ENCODE assay signal across 28 cellular contexts in the genomic region with DNA sequence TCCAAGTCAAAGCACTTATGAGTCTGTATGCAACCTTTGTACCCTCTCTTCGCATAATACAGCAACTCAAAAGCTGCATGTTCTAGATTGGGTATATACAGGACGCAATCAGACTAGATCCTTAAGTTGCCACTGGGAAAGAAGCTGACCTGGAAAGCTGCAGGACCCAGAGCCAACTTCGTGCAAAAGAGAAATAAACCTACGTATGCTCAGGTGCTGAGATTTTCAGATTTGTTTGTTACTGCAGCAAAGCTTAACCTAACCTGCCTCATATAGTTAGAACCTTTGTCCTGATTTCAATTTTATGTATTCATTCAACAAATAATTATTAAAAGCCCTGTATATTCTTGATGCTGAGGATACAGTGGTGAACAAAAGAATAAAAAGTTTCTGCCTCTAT.
"Had no signal": no experiment of that assay in that cellular context is flagged by ENCODE, and none has a peak within 500 bp of the region (broad histone marks: within the 10 kb centered on the region; RNA-seq: fewer than 3 reads in every experiment).

No MANE protein-coding gene starts in this region.

- H3K27me3 ChIP-seq: stomach, suprapubic skin, testis, thyroid gland, tibial artery, tibial nerve, transverse colon, upper lobe of left lung, upper lobe of right lung, uterus, vagina had no signal

- FAIRE-seq: urothelium cell line had no signal

- H3K36me3 Mint-ChIP-seq: stimulated activated effector memory CD8-positive, alpha-beta T cell treated with anti-CD3 and anti-CD28 coated beads, Interleukin-12 subunit alpha, Interleukin-12 subunit beta, amount 100 ng/mL, for 72 hours; stimulated activated memory B cell treated with anti-CD40 and anti-IgM and Interleukin-4, amounts not matched to agents 10 μg/mL and 1 μg/mL and 100 μg/mL, for 72 hours; stimulated activated naive B cell treated with anti-CD40 and anti-IgM and Interleukin-4, amounts not matched to agents 10 μg/mL and 1 μg/mL and 100 μg/mL, for 72 hours had no signal

- H3K4me1 Mint-ChIP-seq: stimulated activated effector memory CD8-positive, alpha-beta T cell treated with anti-CD3 and anti-CD28 coated beads, Interleukin-12 subunit alpha, Interleukin-12 subunit beta, amount 100 ng/mL, for 72 hours; stimulated activated memory B cell treated with anti-CD40 and anti-IgM and Interleukin-4, amounts not matched to agents 10 μg/mL and 1 μg/mL and 100 μg/mL, for 72 hours; stimulated activated naive B cell treated with anti-CD40 and anti-IgM and Interleukin-4, amounts not matched to agents 10 μg/mL and 1 μg/mL and 100 μg/mL, for 72 hours; stimulated activated naive CD8-positive, alpha-beta T cell treated with anti-CD3 and anti-CD28 coated beads, Interleukin-15, amount 100 ng/mL, for 72 hours had no signal

- ATAC-seq: stimulated activated effector memory CD8-positive, alpha-beta T cell treated with anti-CD3 and anti-CD28 coated beads, Interleukin-12 subunit alpha, Interleukin-12 subunit beta, amount 100 ng/mL, for 72 hours; stimulated activated memory B cell treated with anti-CD40 and anti-IgM and Interleukin-4, amounts not matched to agents 10 μg/mL and 1 μg/mL and 100 μg/mL, for 72 hours; stimulated activated naive B cell treated with anti-CD40 and anti-IgM and Interleukin-4, amounts not matched to agents 10 μg/mL and 1 μg/mL and 100 μg/mL, for 72 hours; stimulated activated naive CD8-positive, alpha-beta T cell treated with anti-CD3 and anti-CD28 coated beads, Interleukin-15, amount 100 ng/mL, for 72 hours; stimulated activated naive CD8-positive, alpha-beta T cell treated with anti-CD3 and anti-CD28 coated beads, Interleukin-15, Interleukin-2, amounts not matched to agents 100 U/mL and 50 U/mL, for 24 hours; upper lobe of right lung had no signal

- H3K27ac ChIP-seq: stomach, suprapubic skin, testis, thoracic aorta, thyroid gland, tibial artery, tibial nerve, transverse colon, upper lobe of left lung, upper lobe of right lung, uterus, vagina had no signal

- H3K4me3 Mint-ChIP-seq: stimulated activated effector memory CD8-positive, alpha-beta T cell treated with anti-CD3 and anti-CD28 coated beads, Interleukin-12 subunit alpha, Interleukin-12 subunit beta, amount 100 ng/mL, for 72 hours; stimulated activated memory B cell treated with anti-CD40 and anti-IgM and Interleukin-4, amounts not matched to agents 10 μg/mL and 1 μg/mL and 100 μg/mL, for 72 hours; stimulated activated naive B cell treated with anti-CD40 and anti-IgM and Interleukin-4, amounts not matched to agents 10 μg/mL and 1 μg/mL and 100 μg/mL, for 72 hours; stimulated activated naive CD8-positive, alpha-beta T cell treated with anti-CD3 and anti-CD28 coated beads, Interleukin-15, amount 100 ng/mL, for 72 hours; stimulated activated naive CD8-positive, alpha-beta T cell treated with anti-CD3 and anti-CD28 coated beads, Interleukin-15, Interleukin-2, amounts not matched to agents 100 ng/mL and 50 ng/mL, for 24 hours; type B pancreatic cell had no signal

- H3K36me3 ChIP-seq: stomach, suprapubic skin, thoracic aorta, thyroid gland, tibial artery, tibial nerve, transverse colon, upper lobe of left lung, upper lobe of right lung, uterus, vagina had no signal

- H3K9me3 Mint-ChIP-seq: stimulated activated memory B cell treated with anti-CD40 and anti-IgM and Interleukin-4, amounts not matched to agents 10 μg/mL and 1 μg/mL and 100 μg/mL, for 72 hours had no signal

- H3K9me3 ChIP-seq: suprapubic skin, testis, thoracic aorta, thyroid gland, tibial artery, transverse colon, upper lobe of left lung, upper lobe of right lung, uterus, vagina had no signal

- H3K27ac Mint-ChIP-seq: stimulated activated effector memory CD8-positive, alpha-beta T cell treated with anti-CD3 and anti-CD28 coated beads, Interleukin-12 subunit alpha, Interleukin-12 subunit beta, amount 100 ng/mL, for 72 hours; stimulated activated memory B cell treated with anti-CD40 and anti-IgM and Interleukin-4, amounts not matched to agents 10 μg/mL and 1 μg/mL and 100 μg/mL, for 72 hours; stimulated activated naive B cell treated with anti-CD40 and anti-IgM and Interleukin-4, amounts not matched to agents 10 μg/mL and 1 μg/mL and 100 μg/mL, for 72 hours; stimulated activated naive CD8-positive, alpha-beta T cell treated with anti-CD3 and anti-CD28 coated beads, Interleukin-15, amount 100 ng/mL, for 72 hours; stimulated activated naive CD8-positive, alpha-beta T cell treated with anti-CD3 and anti-CD28 coated beads, Interleukin-15, Interleukin-2, amounts not matched to agents 100 ng/mL and 50 ng/mL, for 24 hours; type B pancreatic cell had no signal

- H3K4me1 ChIP-seq: testis, thyroid gland, tibial artery, transverse colon, upper lobe of right lung had no signal

- H3K4me3 ChIP-seq: stomach, suprapubic skin, testis, thoracic aorta, thyroid gland, tibial artery, tibial nerve, transverse colon, upper lobe of left lung, upper lobe of right lung, uterus, vagina had no signal

- DNase-seq: stimulated activated CD4-positive, alpha-beta T cell treated with anti-CD3 and anti-CD28 coated beads, Interleukin-2, amount 100 ng/mL, for 48 hours; stimulated activated CD4-positive, alpha-beta T cell treated with anti-CD3 and anti-CD28 coated beads, Interleukin-4, amount 100 ng/mL, for 1 hour; stimulated activated CD4-positive, alpha-beta T cell treated with anti-CD3 and anti-CD28 coated beads, Interleukin-4, amount 100 ng/mL, for 24 hours; stimulated activated CD4-positive, alpha-beta T cell treated with anti-CD3 and anti-CD28 coated beads, Interleukin-4, amount 100 ng/mL, for 4 hours; stimulated activated CD8-positive, alpha-beta memory T cell treated with anti-CD3 and anti-CD28 coated beads, Interleukin-4, amount 100 ng/mL, for 48 hours; stimulated activated naive B cell treated with anti-CD40 and anti-IgM and Interleukin-4, amounts not matched to agents 10 μg/mL and 1 μg/mL and 100 μg/mL, for 72 hours; stimulated activated naive CD4-positive, alpha-beta T cell; stimulated activated naive CD4-positive, alpha-beta T cell treated with Interleukin-2 at 50 U/mL for 16 hours; stimulated activated naive CD8-positive, alpha-beta T cell treated with anti-CD3 and anti-CD28 coated beads, Interleukin-15, amount 100 ng/mL, for 72 hours; stimulated activated naive CD8-positive, alpha-beta T cell treated with anti-CD3 and anti-CD28 coated beads, Interleukin-15, Interleukin-2, amounts not matched to agents 100 U/mL and 50 U/mL, for 24 hours; stomach; substantia nigra; testis; thyroid gland; tibial artery; transverse colon; upper lobe of left lung; upper lobe of right lung; uterus had no signal
